Comparison of ENCODE assay signal across 8 cellular contexts in the genomic region with DNA sequence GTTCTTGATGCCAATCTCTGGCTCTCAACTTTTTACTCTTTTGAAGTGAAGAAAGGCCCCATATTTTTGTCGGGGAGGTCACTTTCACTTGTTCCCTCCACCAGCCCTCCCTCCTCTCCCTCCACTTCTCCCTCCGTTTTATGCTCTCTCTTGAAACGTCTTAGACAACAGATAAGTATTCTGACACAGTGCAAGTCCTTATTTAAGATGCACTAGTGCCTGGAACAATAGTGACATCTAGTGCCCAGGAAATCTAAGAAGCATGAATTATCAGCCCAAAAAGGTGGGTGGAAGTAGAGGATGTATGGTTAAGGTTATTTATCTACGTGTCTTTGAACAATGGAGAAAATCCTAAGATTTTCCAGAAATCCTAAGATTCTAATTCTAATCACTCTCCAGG. TPM values are rescaled to one million over a fixed set of nuclear protein-coding genes. Genes with fewer than 3 reads are reported as not detected.
DNase-seq lines count a peak whose midpoint lies in the region; ATAC-seq and TF ChIP-seq lines count a peak whose summit lies in the region.

No MANE protein-coding gene starts in this region.

- no peak overlapping the region for H3K4me3 ChIP-seq in neuronal stem cell (ENCODE audit: low read length in 2 of 2)

- peaks cover 32 to 88% of the 10 kb centered on the region in 2 donors for H3K36me3 ChIP-seq in neuronal stem cell (replicated peaks in 1 of 2; ENCODE audit: control insufficient read depth in 2 of 2, insufficient read depth in 2 of 2, low read length in 2 of 2)

- H3K4me3 Mint-ChIP-seq in HFFc6, result no peak overlapping the region

- H3K9me3 ChIP-seq in neuronal stem cell (replicated peaks in 1 of 2; ENCODE audit: control insufficient read depth in 2 of 2, insufficient read depth in 1 of 2, low read depth in 1 of 2, low read length in 2 of 2), result no peaks in the 10 kb centered on the region

- peaks cover 2 to 20% of the 10 kb centered on the region in 2 donors for H3K4me1 ChIP-seq in neuronal stem cell (ENCODE audit: control insufficient read depth in 2 of 2, insufficient read depth in 1 of 2, low read depth in 1 of 2, low read length in 2 of 2)

- WGBS in neuronal stem cell (ENCODE audit: extremely low coverage in 2 of 2, insufficient read length in 2 of 2, insufficient replicate concordance in 1 of 2), 2 donors, result no CpG with 5 or more reads among the region's 4 CpGs

- no peaks in the 10 kb centered on the region for H3K79me1 ChIP-seq in neuronal stem cell (ENCODE audit: low read depth, low read length)

- peak; percentile 78 for TF ChIP-seq CTCF in HFFc6 (IDR thresholded peaks at IDR 0.05)

- H3K4me1 Mint-ChIP-seq in HFFc6 (ENCODE audit: low read depth), result no peaks in the 10 kb centered on the region

- H3K27me3 ChIP-seq in neuronal stem cell (ENCODE audit: control insufficient read depth in 3 of 3, insufficient read depth in 3 of 3, low read depth in 1 of 3, low read length in 3 of 3), result no peaks in the 10 kb centered on the region

- H3K23ac ChIP-seq in neuronal stem cell (ENCODE audit: low read depth, low read length, poor library complexity), result no peak overlapping the region

- H2BK12ac ChIP-seq in neuronal stem cell (ENCODE audit: low read length), result no peak overlapping the region

- H4K8ac ChIP-seq in neuronal stem cell (ENCODE audit: low read depth, low read length), result no peak overlapping the region

- H2AK5ac ChIP-seq in neuronal stem cell (ENCODE audit: low read depth, low read length), result no peak overlapping the region

- H3K4me2 ChIP-seq in neuronal stem cell (ENCODE audit: insufficient read depth, low read length, poor library complexity, severe bottlenecking), result no peak overlapping the region

- H3K9ac ChIP-seq in neuronal stem cell (ENCODE audit: low read depth, low read length, poor library complexity), result no peak overlapping the region

- H2BK5ac ChIP-seq in neuronal stem cell (ENCODE audit: low read length), result no peak overlapping the region

- H3K27me3 Mint-ChIP-seq in HFFc6 (ENCODE audit: insufficient read depth), result no peaks in the 10 kb centered on the region; the same call in 1 of the 2 replicates

- peak; percentile 91 for ATAC-seq in SK-N-SH treated with all-trans-retinoic acid at 6 μM for 48 hours
- no peak for ATAC-seq in HG02884 (IDR thresholded peaks at IDR 0.05; ENCODE audit: unreplicated experiment)

- peak; percentile 19 for DNase-seq in NCI-H1092 treated with DMSO at 0.1 percent for 48 hours (lab: John Stamatoyannopoulos, UW)
- DNase-seq in NCI-H1092 (lab: John Stamatoyannopoulos, UW), result no peak
- peak; percentile 71 for DNase-seq in HFFc6
- peak; percentile 70 for DNase-seq in fibroblast of gingiva (ENCODE audit: low read depth)
- DNase-seq in neuronal stem cell (ENCODE audit: low spot score), result peak; percentile 44
- no peak for DNase-seq in ureter (ENCODE audit: low spot score)

- H2AFZ ChIP-seq in neuronal stem cell (ENCODE audit: low read length), result no peak overlapping the region

- no peak overlapping the region for H3K27ac Mint-ChIP-seq in HFFc6

- no peak overlapping the region for H2BK15ac ChIP-seq in neuronal stem cell (ENCODE audit: low read length)

- H3K27ac ChIP-seq in neuronal stem cell (replicated peaks; ENCODE audit: low read length), result no peak overlapping the region

- peaks cover 22% of the 10 kb centered on the region for H3K36me3 Mint-ChIP-seq in HFFc6 (ENCODE audit: low read depth)

- H2BK120ac ChIP-seq in neuronal stem cell (ENCODE audit: low read depth, low read length), result no peak overlapping the region

- H3K4ac ChIP-seq in neuronal stem cell (ENCODE audit: low read length), result no peak overlapping the region

- H3K14ac ChIP-seq in neuronal stem cell (ENCODE audit: low read length), result no peak overlapping the region

- no peaks in the 10 kb centered on the region for H3K9me3 Mint-ChIP-seq in HFFc6

- H4K91ac ChIP-seq in neuronal stem cell (ENCODE audit: low read depth, low read length, poor library complexity), result no peak overlapping the region

- no peak overlapping the region for H3K18ac ChIP-seq in neuronal stem cell (ENCODE audit: low read length)

TF ChIP-seq in SK-N-SH treated with all-trans-retinoic acid at 6 μM for 48 hours, 23 proteins besides CTCF, POLR2A, EP300 and RAD21:
- TF ChIP-seq ZNF70 (CRISPR knock-in tag; IDR thresholded peaks at IDR 0.05) (no peak), TSHZ2 (CRISPR knock-in tag; IDR thresholded peaks at IDR 0.05) (no peak), OSR1 (CRISPR knock-in tag; IDR thresholded peaks at IDR 0.05) (no peak)

RNA-seq across cellular contexts. Expression of gene PSME3IP1, which starts 17.9 kb away (rescaled TPM):
- total RNA-seq in HFFc6 (2021; fragmentation: NEBNext Ultra II Directional; extraction: Animal tissue kit (Norgen Biotek cat#: 25700)), result 10 to 100 TPM; 55.9 to 85.0 (median 76.5) TPM
- polyA plus RNA-seq in neuronal stem cell (2013, experiment 1 of 2), result 113 TPM
- 110 TPM for polyA plus RNA-seq in neuronal stem cell (2013, experiment 2 of 2)
- total RNA-seq in ureter, result 122 TPM

RNA-seq across cellular contexts. Expression of gene RSPRY1, which starts 18.2 kb away (rescaled TPM):
- total RNA-seq in HFFc6 (2021; fragmentation: NEBNext Ultra II Directional; extraction: Animal tissue kit (Norgen Biotek cat#: 25700)), result 10 to 100 TPM; 38.8 to 51.9 (median 47.7) TPM
- 50.6 TPM for polyA plus RNA-seq in neuronal stem cell (2013, experiment 1 of 2)
- 55.6 TPM for polyA plus RNA-seq in neuronal stem cell (2013, experiment 2 of 2)
- total RNA-seq in ureter, result 44.7 TPM

Comparison
In these comparisons a context has a peak if more than half of its experiments do, and no peak if none do; other contexts are left out.
1. DNase-seq: peak in NCI-H1092 treated with DMSO at 0.1 percent for 48 hours (single experiment), HFFc6 (single experiment), fibroblast of gingiva (single experiment) and neuronal stem cell (single experiment); none in NCI-H1092 (single experiment) and ureter (single experiment).